Comparison of ENCODE assay signal across 1 cellular context in genomic region chr1:154418062-154418897, GRCh38.
TF ChIP-seq lines count a peak whose summit lies in the region.

No MANE protein-coding gene starts in this region.

TF ChIP-seq in HepG2, 621 proteins besides CTCF, POLR2A, EP300 and RAD21 (continued from another document and continues in another):
- TF ChIP-seq ZBTB40 (IDR thresholded peaks at IDR 0.05) (no peak), ZBTB40 (CRISPR knock-in tag; IDR thresholded peaks at IDR 0.05) (no peak; the same call in 1 of the 2 replicates), ZNF530 (CRISPR knock-in tag; IDR thresholded peaks at IDR 0.05; ENCODE audit: low read depth) (no peak), PLRG1 (conservative IDR thresholded peaks at IDR 0.05) (no peak), PBX3 (CRISPR knock-in tag; IDR thresholded peaks at IDR 0.05; ENCODE audit: borderline replicate concordance) (0 out of 2 replicates have a peak, but pooled peaks have one; percentile 48), MYC (CRISPR knock-in tag; IDR thresholded peaks at IDR 0.05; ENCODE audit: borderline replicate concordance) (peak; percentile 68; the same call in 1 of the 2 replicates), HOXA9 (CRISPR knock-in tag; IDR thresholded peaks at IDR 0.05; ENCODE audit: borderline replicate concordance) (no peak), ZNF792 (CRISPR knock-in tag; IDR thresholded peaks at IDR 0.05) (peak; percentile 90), ZNF784 (CRISPR knock-in tag; IDR thresholded peaks at IDR 0.05; ENCODE audit: borderline replicate concordance) (no peak), ZBTB7A (CRISPR knock-in tag; IDR thresholded peaks at IDR 0.05) (peak; percentile 92), ISL2 (CRISPR knock-in tag; IDR thresholded peaks at IDR 0.05) (peak; percentile 83; the same call in 1 of the 2 replicates), ZSCAN31 (CRISPR knock-in tag; IDR thresholded peaks at IDR 0.05; ENCODE audit: low read depth) (peak; percentile 53; the same call in 1 of the 2 replicates), ZNF550 (CRISPR knock-in tag; IDR thresholded peaks at IDR 0.05; ENCODE audit: borderline replicate concordance) (no peak), ZBTB38 (CRISPR knock-in tag; IDR thresholded peaks at IDR 0.05) (peak; percentile 49; the same call in 1 of the 2 replicates), CERS6 (CRISPR knock-in tag; IDR thresholded peaks at IDR 0.05) (no peak), GTF3A (CRISPR knock-in tag; conservative IDR thresholded peaks at IDR 0.05) (no peak), RORA (CRISPR knock-in tag; IDR thresholded peaks at IDR 0.05) (no peak), MEIS2 (CRISPR knock-in tag; IDR thresholded peaks at IDR 0.05) (no peak), RBFOX2 (IDR thresholded peaks at IDR 0.05; ENCODE audit: low read depth, low read length) (no peak; the same call in none of the 2 replicates), ZNF772 (CRISPR knock-in tag; IDR thresholded peaks at IDR 0.05) (peak; percentile 87), ZNF30 (CRISPR knock-in tag; IDR thresholded peaks at IDR 0.05) (no peak), ISX (CRISPR knock-in tag; conservative IDR thresholded peaks at IDR 0.05) (no peak), ZNF276 (CRISPR knock-in tag; IDR thresholded peaks at IDR 0.05; ENCODE audit: low read depth) (no peak; the same call in 1 of the 2 replicates), ATF6 (CRISPR knock-in tag; conservative IDR thresholded peaks at IDR 0.05) (no peak), ZNF713 (CRISPR knock-in tag; IDR thresholded peaks at IDR 0.05) (0 out of 2 replicates have a peak, but pooled peaks have one; percentile 17)
- TF ChIP-seq, protein P1, sequence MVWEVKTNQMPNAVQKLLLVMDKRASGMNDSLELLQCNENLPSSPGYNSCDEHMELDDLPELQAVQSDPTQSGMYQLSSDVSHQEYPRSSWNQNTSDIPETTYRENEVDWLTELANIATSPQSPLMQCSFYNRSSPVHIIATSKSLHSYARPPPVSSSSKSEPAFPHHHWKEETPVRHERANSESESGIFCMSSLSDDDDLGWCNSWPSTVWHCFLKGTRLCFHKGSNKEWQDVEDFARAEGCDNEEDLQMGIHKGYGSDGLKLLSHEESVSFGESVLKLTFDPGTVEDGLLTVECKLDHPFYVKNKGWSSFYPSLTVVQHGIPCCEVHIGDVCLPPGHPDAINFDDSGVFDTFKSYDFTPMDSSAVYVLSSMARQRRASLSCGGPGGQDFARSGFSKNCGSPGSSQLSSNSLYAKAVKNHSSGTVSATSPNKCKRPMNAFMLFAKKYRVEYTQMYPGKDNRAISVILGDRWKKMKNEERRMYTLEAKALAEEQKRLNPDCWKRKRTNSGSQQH (CRISPR knock-in tag; IDR thresholded peaks at IDR 0.05; ENCODE audit: low read depth) = 0 out of 2 replicates have a peak, but pooled peaks have one; percentile 40
- TF ChIP-seq, protein P2, sequence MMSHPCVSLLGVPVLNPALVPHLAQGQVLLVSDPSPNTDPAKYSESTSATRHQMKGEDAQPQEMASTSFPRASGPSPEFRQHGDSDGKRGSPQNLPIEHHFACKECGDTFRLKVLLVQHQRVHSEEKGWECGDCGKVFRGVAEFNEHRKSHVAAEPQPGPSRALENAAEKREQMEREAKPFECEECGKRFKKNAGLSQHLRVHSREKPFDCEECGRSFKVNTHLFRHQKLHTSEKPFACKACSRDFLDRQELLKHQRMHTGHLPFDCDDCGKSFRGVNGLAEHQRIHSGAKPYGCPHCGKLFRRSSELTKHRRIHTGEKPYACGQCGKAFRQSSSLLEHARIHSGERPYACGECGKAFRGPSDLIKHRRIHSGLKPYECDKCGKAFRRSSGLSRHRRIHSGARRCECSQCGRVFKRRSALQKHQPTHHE (CRISPR knock-in tag; IDR thresholded peaks at IDR 0.05; ENCODE audit: borderline replicate concordance) = 0 out of 2 replicates have a peak, but pooled peaks have one; percentile 30
- TF ChIP-seq, protein P3, sequence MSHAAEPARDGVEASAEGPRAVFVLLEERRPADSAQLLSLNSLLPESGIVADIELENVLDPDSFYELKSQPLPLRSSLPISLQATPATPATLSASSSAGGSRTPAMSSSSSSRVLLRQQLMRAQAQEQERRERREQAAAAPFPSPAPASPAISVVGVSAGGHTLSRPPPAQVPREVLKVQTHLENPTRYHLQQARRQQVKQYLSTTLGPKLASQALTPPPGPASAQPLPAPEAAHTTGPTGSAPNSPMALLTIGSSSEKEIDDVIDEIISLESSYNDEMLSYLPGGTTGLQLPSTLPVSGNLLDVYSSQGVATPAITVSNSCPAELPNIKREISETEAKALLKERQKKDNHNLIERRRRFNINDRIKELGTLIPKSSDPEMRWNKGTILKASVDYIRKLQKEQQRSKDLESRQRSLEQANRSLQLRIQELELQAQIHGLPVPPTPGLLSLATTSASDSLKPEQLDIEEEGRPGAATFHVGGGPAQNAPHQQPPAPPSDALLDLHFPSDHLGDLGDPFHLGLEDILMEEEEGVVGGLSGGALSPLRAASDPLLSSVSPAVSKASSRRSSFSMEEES (CRISPR knock-in tag; IDR thresholded peaks at IDR 0.05) = peak; percentile 93
- TF ChIP-seq, protein P4, sequence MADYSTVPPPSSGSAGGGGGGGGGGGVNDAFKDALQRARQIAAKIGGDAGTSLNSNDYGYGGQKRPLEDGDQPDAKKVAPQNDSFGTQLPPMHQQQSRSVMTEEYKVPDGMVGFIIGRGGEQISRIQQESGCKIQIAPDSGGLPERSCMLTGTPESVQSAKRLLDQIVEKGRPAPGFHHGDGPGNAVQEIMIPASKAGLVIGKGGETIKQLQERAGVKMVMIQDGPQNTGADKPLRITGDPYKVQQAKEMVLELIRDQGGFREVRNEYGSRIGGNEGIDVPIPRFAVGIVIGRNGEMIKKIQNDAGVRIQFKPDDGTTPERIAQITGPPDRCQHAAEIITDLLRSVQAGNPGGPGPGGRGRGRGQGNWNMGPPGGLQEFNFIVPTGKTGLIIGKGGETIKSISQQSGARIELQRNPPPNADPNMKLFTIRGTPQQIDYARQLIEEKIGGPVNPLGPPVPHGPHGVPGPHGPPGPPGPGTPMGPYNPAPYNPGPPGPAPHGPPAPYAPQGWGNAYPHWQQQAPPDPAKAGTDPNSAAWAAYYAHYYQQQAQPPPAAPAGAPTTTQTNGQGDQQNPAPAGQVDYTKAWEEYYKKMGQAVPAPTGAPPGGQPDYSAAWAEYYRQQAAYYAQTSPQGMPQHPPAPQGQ (CRISPR knock-in tag; IDR thresholded peaks at IDR 0.05; ENCODE audit: borderline replicate concordance) = no peak; the same call in 1 of the 2 replicates
